10 cellular contexts compared by ENCODE assay signal in genomic region chr14:105889666-105890473, GRCh38.
A peak's percentile ranks its signal among the peaks of the same experiment; 100 is the strongest.
DNase-seq lines count a peak whose midpoint lies in the region; ATAC-seq and TF ChIP-seq lines count a peak whose summit lies in the region.
"Had no signal": no experiment of that assay in that cellular context is flagged by ENCODE, and none has a peak within 500 bp of the region (broad histone marks: within the 10 kb centered on the region; RNA-seq: fewer than 3 reads in every experiment).

No MANE protein-coding gene starts in this region.

- H3K27me3 Mint-ChIP-seq in activated B cell treated with CpG ODN at 0.5 μM for 24 hours (no peaks in the 10 kb centered on the region), HFFc6 (ENCODE audit: insufficient read depth) (no peaks in the 10 kb centered on the region)

- H3K36me3 Mint-ChIP-seq in activated B cell treated with CpG ODN at 0.5 μM for 24 hours (ENCODE audit: low read depth) (no peaks in the 10 kb centered on the region), HFFc6 (ENCODE audit: low read depth) (no peaks in the 10 kb centered on the region; the same call in 1 of the 2 replicates)

- peak overlapping the region; percentile 67 for H3K4me3 Mint-ChIP-seq in activated B cell treated with CpG ODN at 0.5 μM for 24 hours
- H3K4me3 Mint-ChIP-seq in HFFc6: no peak overlapping the region

- no peaks in the 10 kb centered on the region for H3K27me3 ChIP-seq in right atrium auricular region
- H3K27me3 ChIP-seq in aorta (ENCODE audit: control insufficient read depth in 1 of 2, insufficient read depth in 2 of 2, low read length in 1 of 2): no peaks in the 10 kb centered on the region
- H3K27me3 ChIP-seq in gastrocnemius medialis: no peaks in the 10 kb centered on the region

- CTCF ChIA-PET in activated B cell treated with CpG ODN at 0.5 μM for 24 hours (lab: Charles Lee): no interaction called here

- no peaks in the 10 kb centered on the region for H3K36me3 ChIP-seq in right atrium auricular region
- no peaks in the 10 kb centered on the region for H3K36me3 ChIP-seq in aorta (ENCODE audit: control insufficient read depth in 1 of 2, insufficient read depth in 2 of 2, low read length in 1 of 2)
- H3K36me3 ChIP-seq in gastrocnemius medialis: no peaks in the 10 kb centered on the region

- H3K9me3 ChIP-seq in right atrium auricular region (no peaks in the 10 kb centered on the region), aorta (ENCODE audit: control insufficient read depth, low read length) (no peaks in the 10 kb centered on the region), gastrocnemius medialis (no peaks in the 10 kb centered on the region)

- intact Hi-C loops in Right ventricle myocardium inferior (cut with DNase I) (no loop called here), activated B cell treated with CpG ODN at 0.5 μM for 24 hours (cut with micrococcal nuclease) (no loop called here), aorta (cut with DNase I) (no loop called here), gastrocnemius medialis (cut with DNase I; ENCODE audit: low total_unique reads) (no loop called here)

- no peaks in the 10 kb centered on the region for H3K9me3 Mint-ChIP-seq in activated B cell treated with CpG ODN at 0.5 μM for 24 hours
- H3K9me3 Mint-ChIP-seq in HFFc6: peaks cover 45% of the 10 kb centered on the region

- TF ChIP-seq POLR2A in gastrocnemius medialis (IDR thresholded peaks at IDR 0.05): no peak

- H3K27ac Mint-ChIP-seq in activated B cell treated with CpG ODN at 0.5 μM for 24 hours (peak overlapping the region; percentile 66), HFFc6 (no peak overlapping the region)

- H3K27ac ChIP-seq in right atrium auricular region (no peak overlapping the region), aorta (ENCODE audit: low read depth in 1 of 2, low read length in 2 of 2) (no peak overlapping the region), gastrocnemius medialis (no peak overlapping the region)

- H3K4me1 Mint-ChIP-seq in activated B cell treated with CpG ODN at 0.5 μM for 24 hours (peaks cover 2% of the 10 kb centered on the region), HFFc6 (ENCODE audit: low read depth) (no peaks in the 10 kb centered on the region)

- H3K4me3 ChIP-seq in right atrium auricular region (no peak overlapping the region), aorta (ENCODE audit: low read length in 2 of 2) (no peak overlapping the region), gastrocnemius medialis (no peak overlapping the region)

- DNase-seq in Right ventricle myocardium inferior (ENCODE audit: missing footprints): peak; percentile 50
- DNase-seq in right atrium auricular region (ENCODE audit: low spot score): no peak
- no peak for DNase-seq in activated B cell treated with CpG ODN at 0.5 μM for 24 hours
- DNase-seq in left lobe of liver (ENCODE audit: low spot score): peak; percentile 32
- peak; percentile 20 to 61 for DNase-seq in aorta
- DNase-seq in gastrocnemius medialis: no peak
- no peak for DNase-seq in HFFc6
- DNase-seq: DMS79, NCI-H1048 had no signal

- in situ Hi-C loops in gastrocnemius medialis (cut with MboI; ENCODE audit: low sequenced_read_pairs in 4 of 4): no loop called here

- TF ChIP-seq CTCF in right atrium auricular region (IDR thresholded peaks at IDR 0.05): no peak
- no peak for TF ChIP-seq CTCF in activated B cell treated with CpG ODN at 0.5 μM for 24 hours (IDR thresholded peaks at IDR 0.05)
- no peak for TF ChIP-seq CTCF in gastrocnemius medialis (IDR thresholded peaks at IDR 0.05 in 4 of 5, conservative IDR thresholded peaks at IDR 0.05 in 1 of 5)
- TF ChIP-seq CTCF in HFFc6 (IDR thresholded peaks at IDR 0.05): no peak

- ATAC-seq in Right ventricle myocardium inferior (no peak), activated B cell treated with CpG ODN at 0.5 μM for 24 hours (ENCODE audit: low read depth) (no peak), left lobe of liver (no peak), aorta (ENCODE audit: low FRiP score) (no peak), GM19397 (IDR thresholded peaks at IDR 0.05; ENCODE audit: unreplicated experiment) (no peak), gastrocnemius medialis (no peak)

- POLR2A ChIA-PET in activated B cell treated with CpG ODN at 0.5 μM for 24 hours (lab: Charles Lee): interaction anchor here (0.6 to 6.2 kb wide), 2 partner anchors 29 to 307 kb away, joined by 3 to 93 read pairs; no protein-coding TSS in a partner anchor

- 73 to 82% methylated on average over 10 of the region's 10 CpGs for WGBS in aorta, 2 donors

- H3K4me1 ChIP-seq in right atrium auricular region: no peaks in the 10 kb centered on the region
- H3K4me1 ChIP-seq in aorta (ENCODE audit: control insufficient read depth in 1 of 2, insufficient read depth in 2 of 2, low read length in 2 of 2): no peaks in the 10 kb centered on the region
- no peaks in the 10 kb centered on the region for H3K4me1 ChIP-seq in gastrocnemius medialis

Comparison
In these comparisons a context has a peak if more than half of its experiments do, and no peak if none do; other contexts are left out.
1. DNase-seq: peak in Right ventricle myocardium inferior (single experiment), left lobe of liver (single experiment) and aorta (2 of 2); none in right atrium auricular region (single experiment), activated B cell treated with CpG ODN at 0.5 μM for 24 hours (single experiment), gastrocnemius medialis (0 of 2) and HFFc6 (single experiment).